ENCODE assay signal across 12 cellular contexts in genomic region chr19:18029617-18030338, GRCh38. TPM values are rescaled to one million over a fixed set of nuclear protein-coding genes. Genes with fewer than 3 reads are reported as not detected.
DNase-seq lines count a peak whose midpoint lies in the region; ATAC-seq, FAIRE-seq and TF ChIP-seq lines count a peak whose summit lies in the region.
"Had no signal": no experiment of that assay in that cellular context is flagged by ENCODE, and none has a peak within 500 bp of the region (broad histone marks: within the 10 kb centered on the region; RNA-seq: fewer than 3 reads in every experiment).

No MANE protein-coding gene starts in this region.

- no peaks in the 10 kb centered on the region for H3K9me3 ChIP-seq in pancreas

- H3K4me3 ChIP-seq in pancreas, result no peak overlapping the region

- no peaks in the 10 kb centered on the region for H3K36me3 ChIP-seq in pancreas

- intact Hi-C loops in pancreas (cut with DNase I), result no loop called here

- DNase-seq in DMS79 treated with DMSO at 0.1 percent for 48 hours (lab: John Stamatoyannopoulos, UW) (peak; percentile 41), NCI-H2196 (lab: John Stamatoyannopoulos, UW; ENCODE audit: unreplicated experiment) (peak; percentile 90), pancreas (peak in 4 of 6 donors; percentile 42 to 61 (median 50)), activated gamma-delta T cell (lab: John Stamatoyannopoulos, UW) (no peak), foreskin keratinocyte (no peak), glomerular visceral epithelial cell (ENCODE audit: extremely low spot score) (no peak)
- DNase-seq: naive thymus-derived CD8-positive, alpha-beta T cell; stimulated activated naive B cell treated with anti-CD40 and anti-IgM and Interleukin-4, amounts not matched to agents 10 μg/mL and 1 μg/mL and 100 μg/mL, for 72 hours had no signal

- FAIRE-seq in pancreas (lab: Jason Lieb, UNC), result no peak
- FAIRE-seq: colon had no signal

- no peaks in the 10 kb centered on the region for H3K27me3 ChIP-seq in pancreas
- peaks cover 5% of the 10 kb centered on the region for H3K27me3 ChIP-seq in foreskin keratinocyte

- H3K27ac ChIP-seq in cingulate gyrus (ENCODE audit: low read depth, low read length) (peak overlapping the region; percentile 1), pancreas (peak overlapping the region in 3 of 4 donors; percentile 6 to 76 (median 76)), foreskin keratinocyte (no peak overlapping the region)
- H3K27ac ChIP-seq: HL-60 had no signal

- TF ChIP-seq CTCF in pancreas (IDR thresholded peaks at IDR 0.05) (no peak), foreskin keratinocyte (conservative IDR thresholded peaks at IDR 0.05) (no peak)

- WGBS in pancreas, 2 donors, result 12 to 14% methylated on average over 8 of the region's 8 CpGs

- H3K4me1 ChIP-seq in pancreas, result peaks cover 0 to 4% (median 0%) of the 10 kb centered on the region in 3 donors
- H3K4me1 ChIP-seq in foreskin keratinocyte, result no peaks in the 10 kb centered on the region

- ATAC-seq in pancreas (peak; percentile 55 to 87 (median 84)), GM21423 (IDR thresholded peaks at IDR 0.05; ENCODE audit: unreplicated experiment) (no peak), foreskin keratinocyte (no peak)

RNA-seq across cellular contexts. Expression of gene ARRDC2, which starts 21.8 kb away (rescaled TPM):
- total RNA-seq in pancreas (10 to 100 TPM in 1 of 6 donors, 1 to 10 TPM in 5; 3.8 to 22.0 (median 8.1) TPM), foreskin keratinocyte (3.8 and 4.7 TPM in 2 replicates)
- polyA plus RNA-seq in pancreas (10 to 100 TPM; 32.3 to 34.8 TPM), foreskin keratinocyte (4.6 and 4.7 TPM in 2 replicates)

RNA-seq across cellular contexts. Expression of gene IL12RB1, which starts 57.0 kb away (rescaled TPM):
- total RNA-seq in pancreas (1 to 10 TPM in 1 of 6 donors, under 1 TPM in 5; 0.19 to 1.1 (median 0.53) TPM), foreskin keratinocyte (0.07 and 0.14 TPM in 2 replicates)
- polyA plus RNA-seq in pancreas (under 1 TPM; 0.15 to 0.40 TPM), foreskin keratinocyte (0.04 and 0.09 TPM in 2 replicates)

Comparison
In these comparisons a context has a peak if more than half of its experiments do, and no peak if none do; other contexts are left out.
1. DNase-seq: peak in DMS79 treated with DMSO at 0.1 percent for 48 hours (single experiment), NCI-H2196 (single experiment) and pancreas (4 of 6); none in activated gamma-delta T cell (single experiment), foreskin keratinocyte (0 of 2) and glomerular visceral epithelial cell (single experiment).
2. ATAC-seq: peak in pancreas (4 of 4); none in GM21423 (single experiment) and foreskin keratinocyte (single experiment).